1 cellular context compared by ENCODE assay signal in genomic region chr19:38766276-38767047, GRCh38.
TF ChIP-seq lines count a peak whose summit lies in the region.

No MANE protein-coding gene starts in this region.

TF ChIP-seq in HEK293, 187 proteins besides CTCF, POLR2A, EP300 and RAD21 (continued from another document and continues in another):
- TF ChIP-seq REST (tag by site-specific recombination; IDR thresholded peaks at IDR 0.05) (peak; percentile 85), TRIM28 (IDR thresholded peaks at IDR 0.05; ENCODE audit: borderline replicate concordance, low read length) (no peak), ZNF501 (tag by site-specific recombination; IDR thresholded peaks at IDR 0.05) (peak; percentile 80; the same call in 1 of the 2 replicates), KLF7 (tag by site-specific recombination; IDR thresholded peaks at IDR 0.05; ENCODE audit: borderline replicate concordance) (peak; percentile 63; the same call in 1 of the 2 replicates), ZNF302 (tag by site-specific recombination; IDR thresholded peaks at IDR 0.05; ENCODE audit: low read depth) (0 out of 2 replicates have a peak, but pooled peaks have one; percentile 24), HIC1 (tag by site-specific recombination; IDR thresholded peaks at IDR 0.05) (peak; percentile 33; the same call in 1 of the 2 replicates), RBAK (tag by site-specific recombination; IDR thresholded peaks at IDR 0.05) (peak; percentile 85), ZNF529 (tag by site-specific recombination; IDR thresholded peaks at IDR 0.05; ENCODE audit: insufficient replicate concordance) (peak; percentile 81), ZNF121 (tag by site-specific recombination; IDR thresholded peaks at IDR 0.05) (0 out of 2 replicates have a peak, but pooled peaks have one; percentile 22), GFI1B (tag by site-specific recombination; IDR thresholded peaks at IDR 0.05) (peak; percentile 57; the same call in 1 of the 2 replicates), ZNF138 (tag by site-specific recombination; IDR thresholded peaks at IDR 0.05; ENCODE audit: borderline replicate concordance) (peak; percentile 92; the same call in 1 of the 2 replicates), ZNF555 (tag by site-specific recombination; conservative IDR thresholded peaks at IDR 0.05) (peak; percentile 99), ZFP37 (tag by site-specific recombination; IDR thresholded peaks at IDR 0.05) (peak; percentile 94), ZNF791 (tag by site-specific recombination; IDR thresholded peaks at IDR 0.05) (peak; percentile 83), ZNF704 (tag by site-specific recombination; IDR thresholded peaks at IDR 0.05) (0 out of 2 replicates have a peak, but pooled peaks have one; percentile 68), GLIS2 (tag by site-specific recombination; IDR thresholded peaks at IDR 0.05) (no peak; the same call in 1 of the 2 replicates), ZNF660 (tag by site-specific recombination; IDR thresholded peaks at IDR 0.05) (no peak), ZSCAN4 (tag by site-specific recombination; IDR thresholded peaks at IDR 0.05) (0 out of 2 replicates have a peak, but pooled peaks have one; percentile 16), MZF1 (tag by site-specific recombination; IDR thresholded peaks at IDR 0.05; ENCODE audit: borderline replicate concordance) (peak; percentile 64; the same call in 1 of the 2 replicates), ZNF558 (tag by site-specific recombination; IDR thresholded peaks at IDR 0.05) (peak; percentile 94), ZNF132 (tag by site-specific recombination; IDR thresholded peaks at IDR 0.05; ENCODE audit: borderline replicate concordance) (no peak), MYNN (tag by site-specific recombination; IDR thresholded peaks at IDR 0.05; ENCODE audit: borderline replicate concordance) (peak; percentile 60; the same call in 1 of the 2 replicates), ZNF585B (tag by site-specific recombination; IDR thresholded peaks at IDR 0.05) (no peak), ZNF184 (tag by site-specific recombination; IDR thresholded peaks at IDR 0.05) (no peak), ZNF560 (tag by site-specific recombination; IDR thresholded peaks at IDR 0.05; ENCODE audit: borderline replicate concordance) (peak; percentile 97), SP3 (tag by site-specific recombination; IDR thresholded peaks at IDR 0.05) (peak; percentile 39; the same call in 1 of the 2 replicates), ZNF473 (tag by site-specific recombination; IDR thresholded peaks at IDR 0.05) (no peak), ZBTB21 (tag by site-specific recombination; IDR thresholded peaks at IDR 0.05) (peak; percentile 82), ZBTB48 (tag by site-specific recombination; IDR thresholded peaks at IDR 0.05) (no peak), ZFP3 (tag by site-specific recombination; IDR thresholded peaks at IDR 0.05; ENCODE audit: low read depth) (0 out of 2 replicates have a peak, but pooled peaks have one; percentile 52), SCRT1 (tag by site-specific recombination; IDR thresholded peaks at IDR 0.05; ENCODE audit: borderline replicate concordance) (peak; percentile 58; the same call in 1 of the 2 replicates), PATZ1 (tag by site-specific recombination; IDR thresholded peaks at IDR 0.05) (no peak), ZNF664 (tag by site-specific recombination; IDR thresholded peaks at IDR 0.05) (peak; percentile 94), ZNF514 (tag by site-specific recombination; IDR thresholded peaks at IDR 0.05) (0 out of 2 replicates have a peak, but pooled peaks have one; percentile 68), ZNF223 (tag by site-specific recombination; IDR thresholded peaks at IDR 0.05) (peak; percentile 77; the same call in 1 of the 2 replicates), ZNF518A (tag by site-specific recombination; conservative IDR thresholded peaks at IDR 0.05; ENCODE audit: low read depth) (peak; percentile 98), ZNF335 (tag by site-specific recombination; conservative IDR thresholded peaks at IDR 0.05) (no peak), ZSCAN23 (tag by site-specific recombination; IDR thresholded peaks at IDR 0.05) (0 out of 2 replicates have a peak, but pooled peaks have one; percentile 29), ZNF623 (tag by site-specific recombination; IDR thresholded peaks at IDR 0.05) (peak; percentile 90), FEZF1 (tag by site-specific recombination; IDR thresholded peaks at IDR 0.05) (peak; percentile 8; the same call in 1 of the 2 replicates), ZNF354C (tag by site-specific recombination; IDR thresholded peaks at IDR 0.05; ENCODE audit: borderline replicate concordance, low read depth) (0 out of 2 replicates have a peak, but pooled peaks have one; percentile 86), EGR2 (tag by site-specific recombination; IDR thresholded peaks at IDR 0.05; ENCODE audit: low read depth) (no peak), ZNF157 (tag by site-specific recombination; IDR thresholded peaks at IDR 0.05) (0 out of 2 replicates have a peak, but pooled peaks have one; percentile 25), ZNF433 (tag by site-specific recombination; IDR thresholded peaks at IDR 0.05; ENCODE audit: low read depth) (peak; percentile 94), ZNF639 (tag by site-specific recombination; IDR thresholded peaks at IDR 0.05) (0 out of 2 replicates have a peak, but pooled peaks have one; percentile 54), ZNF24 (tag by site-specific recombination; IDR thresholded peaks at IDR 0.05) (0 out of 2 replicates have a peak, but pooled peaks have one; percentile 57), ZNF404 (tag by site-specific recombination; IDR thresholded peaks at IDR 0.05) (peak; percentile 96), ZNF214 (tag by site-specific recombination; IDR thresholded peaks at IDR 0.05; ENCODE audit: borderline replicate concordance) (peak; percentile 19; the same call in 1 of the 2 replicates), OVOL3 (tag by site-specific recombination; IDR thresholded peaks at IDR 0.05) (0 out of 2 replicates have a peak, but pooled peaks have one; percentile 55), ZBTB1 (tag by site-specific recombination; IDR thresholded peaks at IDR 0.05) (peak; percentile 88; the same call in 1 of the 2 replicates)
